16 cellular contexts compared by ENCODE assay signal in the genomic region with DNA sequence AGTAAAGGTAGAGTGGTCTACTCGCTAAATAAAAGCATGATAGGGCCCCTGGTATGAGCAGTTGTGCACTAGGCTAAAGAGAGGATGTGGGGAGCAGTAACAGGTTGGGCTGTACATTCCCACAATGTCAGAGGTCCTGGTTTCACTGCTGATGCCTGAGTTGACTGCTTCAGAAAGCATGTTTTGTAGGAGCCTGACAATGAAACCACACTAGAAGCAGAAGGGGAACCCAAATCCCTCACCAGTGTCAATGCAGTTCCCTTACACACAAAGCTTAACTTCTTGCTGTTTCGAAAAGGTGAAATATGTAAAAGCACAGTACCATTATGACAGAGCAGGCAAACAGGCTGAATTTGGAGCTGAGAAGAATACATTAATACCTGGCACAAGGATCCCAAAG.
DNase-seq lines count a peak whose midpoint lies in the region; ATAC-seq and TF ChIP-seq lines count a peak whose summit lies in the region.
"Had no signal": no experiment of that assay in that cellular context is flagged by ENCODE, and none has a peak within 500 bp of the region (broad histone marks: within the 10 kb centered on the region; RNA-seq: fewer than 3 reads in every experiment).

No MANE protein-coding gene starts in this region.

- no peaks in the 10 kb centered on the region for H3K36me3 ChIP-seq in left ventricle myocardium inferior
- H3K36me3 ChIP-seq: BLaER1, cardiac muscle cell, HAP-1, right atrium auricular region, tibial artery had no signal

- no peak overlapping the region for H3K4me3 ChIP-seq in left ventricle myocardium inferior
- H3K4me3 ChIP-seq: BLaER1, cardiac muscle cell, HAP-1, right atrium auricular region, tibial artery had no signal

- peak; percentile 6 for DNase-seq in GM20000 (ENCODE audit: low spot score)
- no peak for DNase-seq in AG08396 (ENCODE audit: low spot score)
- DNase-seq in left ventricle myocardium inferior = no peak
- no peak for DNase-seq in NCI-H526 treated with DMSO at 0.1 percent for 48 hours (lab: John Stamatoyannopoulos, UW)
- DNase-seq in stimulated activated CD4-positive, alpha-beta T cell treated with anti-CD3 and anti-CD28 coated beads, Interleukin-4, amount 100 ng/mL, for 24 hours = no peak
- DNase-seq: activated CD4-positive, alpha-beta T cell treated with anti-CD3 and anti-CD28 coated beads, Interleukin-2, amount 10 ng/mL, durations not matched to agents 24 days and 14 days; activated effector memory CD4-positive, alpha-beta T cell treated with anti-CD3 and anti-CD28 coated beads, Interleukin-2, amount 50 U/mL, for 16 hours; NCI-H446 treated with DMSO at 0.1 percent for 48 hours; tibial artery had no signal

- ATAC-seq in GM18508 (IDR thresholded peaks at IDR 0.05; ENCODE audit: insufficient read depth, unreplicated experiment) = peak; percentile 64
- ATAC-seq in HG02885 (IDR thresholded peaks at IDR 0.05; ENCODE audit: poor library complexity, unreplicated experiment) = peak; percentile 85
- ATAC-seq in HG03558 (IDR thresholded peaks at IDR 0.05; ENCODE audit: extremely low read depth, unreplicated experiment) = peak; percentile 81

- H3K4me1 ChIP-seq in left ventricle myocardium inferior = no peaks in the 10 kb centered on the region
- H3K4me1 ChIP-seq: HAP-1, right atrium auricular region, tibial artery had no signal

- H3K27ac ChIP-seq in left ventricle myocardium inferior (replicated peaks) = no peak overlapping the region
- H3K27ac ChIP-seq: cardiac muscle cell, right atrium auricular region, tibial artery had no signal

- H3K9me3 ChIP-seq in left ventricle myocardium inferior (replicated peaks) = no peaks in the 10 kb centered on the region
- H3K9me3 ChIP-seq: BLaER1, HAP-1, right atrium auricular region, tibial artery had no signal

- no peaks in the 10 kb centered on the region for H3K27me3 ChIP-seq in left ventricle myocardium inferior (ENCODE audit: low read depth)
- H3K27me3 ChIP-seq: BLaER1, cardiac muscle cell, right atrium auricular region, tibial artery had no signal

- intact Hi-C loops in left ventricle myocardium inferior (cut with micrococcal nuclease) = no loop called here

- no peak for TF ChIP-seq CTCF in GM20000 (IDR thresholded peaks at IDR 0.05; ENCODE audit: extremely low read depth, missing control alignments)
- TF ChIP-seq CTCF in left ventricle myocardium inferior (IDR thresholded peaks at IDR 0.05; ENCODE audit: borderline replicate concordance) = no peak
